18 cellular contexts compared by ENCODE assay signal in genomic region chr19:48274173-48274572, GRCh38. TPM values are rescaled to one million over a fixed set of nuclear protein-coding genes. Genes with fewer than 3 reads are reported as not detected.
"Had no signal": no experiment of that assay in that cellular context is flagged by ENCODE, and none has a peak within 500 bp of the region (broad histone marks: within the 10 kb centered on the region; RNA-seq: fewer than 3 reads in every experiment).

No MANE protein-coding gene starts in this region.

- ATAC-seq: activated T-helper 17 cell treated with anti-CD3 and anti-CD28 coated beads, Interleukin-2, amount 50 U/mL, for 72 hours; pancreas; sciatic nerve had no signal

- H3K27ac ChIP-seq: ascending aorta, hepatocyte, left ventricle myocardium inferior, neural progenitor cell, pancreas, spleen, thyroid gland had no signal

- H3K27me3 ChIP-seq: ascending aorta, hepatocyte, neural progenitor cell, pancreas, thyroid gland had no signal

- H3K36me3 ChIP-seq: ascending aorta, left ventricle myocardium inferior, neural progenitor cell, pancreas, spleen, thyroid gland had no signal

- H3K4me1 ChIP-seq: neural progenitor cell, pancreas had no signal

- H2AFZ ChIP-seq: hepatocyte, neural progenitor cell had no signal

- H3K9me3 ChIP-seq: ascending aorta, left ventricle myocardium inferior, pancreas, spleen, thyroid gland had no signal

- H3K79me2 ChIP-seq: hepatocyte had no signal

- DNase-seq: activated CD4-positive, alpha-beta T cell treated with anti-CD3 and anti-CD28 coated beads for 1 hour; activated CD4-positive, alpha-beta T cell treated with anti-CD3 and anti-CD28 coated beads, Interleukin-2, amount 50 U/mL, for 48 hours; activated naive CD4-positive, alpha-beta T cell treated with anti-CD3 and anti-CD28 coated beads for 36 hours; effector memory CD4-positive, alpha-beta T cell; kidney; left ventricle myocardium inferior; naive B cell; pancreas; stimulated activated CD4-positive, alpha-beta T cell treated with anti-CD3 and anti-CD28 coated beads, Interleukin-1b, Interleukin-23, amount 100 ng/mL, for 48 hours; T1000; thyroid gland had no signal

- H3K4me3 ChIP-seq: ascending aorta, hepatocyte, left ventricle myocardium inferior, neural progenitor cell, pancreas, spleen, thyroid gland had no signal

- H3K9ac ChIP-seq: neural progenitor cell had no signal

- H3K4me2 ChIP-seq: neural progenitor cell had no signal

RNA-seq across cellular contexts. Expression of gene ZNF114, which starts 4.3 kb away (rescaled TPM):
- total RNA-seq: activated naive CD4-positive, alpha-beta T cell treated with anti-CD3 and anti-CD28 coated beads for 36 hours; ascending aorta; mononuclear cell had no signal
